Comparison of ENCODE assay signal across 22 cellular contexts in the genomic region with DNA sequence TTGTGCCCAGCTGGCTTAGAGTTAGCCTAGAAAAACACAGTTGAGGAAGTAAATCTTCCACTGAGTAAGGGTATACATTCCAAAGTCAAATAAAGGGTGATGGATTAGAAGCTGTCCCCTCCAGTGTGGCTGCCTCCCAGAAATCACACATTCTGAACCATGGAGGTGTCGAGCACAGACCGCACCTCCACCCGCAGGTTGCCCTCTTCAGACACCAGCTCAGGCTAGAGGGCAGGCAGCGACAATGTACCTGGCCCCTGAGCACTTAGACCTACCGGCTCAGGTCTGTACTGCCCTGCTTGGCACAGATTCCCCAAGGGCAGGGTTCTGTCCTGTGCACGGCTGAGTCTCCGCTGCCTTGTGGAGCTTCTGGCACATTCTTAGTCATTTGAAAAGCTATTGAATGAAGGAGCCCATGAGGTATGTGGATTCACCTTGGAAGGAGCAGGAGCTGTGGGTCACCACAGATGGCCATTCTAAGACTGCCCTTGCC.
DNase-seq lines count a peak whose midpoint lies in the region; ATAC-seq lines count a peak whose summit lies in the region.
"Had no signal": no experiment of that assay in that cellular context is flagged by ENCODE, and none has a peak within 500 bp of the region (broad histone marks: within the 10 kb centered on the region; RNA-seq: fewer than 3 reads in every experiment).

No MANE protein-coding gene starts in this region.

- no peaks in the 10 kb centered on the region for H3K4me1 Mint-ChIP-seq in activated CD4-positive, alpha-beta memory T cell treated with anti-CD3 and anti-CD28 coated beads, Interleukin-2, amount 10 ng/mL, durations not matched to agents 7 days and 5 days
- H3K4me1 Mint-ChIP-seq: B cell had no signal

- peak; percentile 29 for DNase-seq in NCI-H510A treated with DMSO at 0.1 percent for 48 hours (lab: John Stamatoyannopoulos, UW)
- DNase-seq in left kidney (ENCODE audit: low read depth, low spot score), result peak; percentile 74
- peak; percentile 37 for DNase-seq in posterior vena cava (ENCODE audit: low spot score)
- no peak for DNase-seq in activated CD4-positive, alpha-beta memory T cell treated with anti-CD3 and anti-CD28 coated beads, Interleukin-2, amount 10 ng/mL, durations not matched to agents 7 days and 5 days
- no peak for DNase-seq in stimulated activated naive CD4-positive, alpha-beta T cell treated with Interleukin-2 at 50 U/mL for 16 hours (lab: John Stamatoyannopoulos, UW)
- no peak for DNase-seq in GDM1 (lab: John Stamatoyannopoulos, UW)
- DNase-seq: 8988T; CD4-positive, alpha-beta T cell; DMS153; GOT3; NCI-H1105; NCI-H1694; NCI-H2107; NCI-H526; PC-3; RPMI8226; SIG-M5 had no signal

- no peak overlapping the region for H3K9ac ChIP-seq in BLaER1

- peak overlapping the region; percentile 32 for H3K4me2 ChIP-seq in BLaER1

- H3K27me3 ChIP-seq in BLaER1, result no peaks in the 10 kb centered on the region

- no peaks in the 10 kb centered on the region for H3K36me3 Mint-ChIP-seq in activated CD4-positive, alpha-beta memory T cell treated with anti-CD3 and anti-CD28 coated beads, Interleukin-2, amount 10 ng/mL, durations not matched to agents 7 days and 5 days (ENCODE audit: low read depth)

- intact Hi-C loops in posterior vena cava (cut with DNase I), result no loop called here

- no peaks in the 10 kb centered on the region for H3K9me3 Mint-ChIP-seq in activated CD4-positive, alpha-beta memory T cell treated with anti-CD3 and anti-CD28 coated beads, Interleukin-2, amount 10 ng/mL, durations not matched to agents 7 days and 5 days
- H3K9me3 Mint-ChIP-seq: CD4-positive, alpha-beta T cell had no signal

- H3K4me1 ChIP-seq in BLaER1, result peaks cover 16% of the 10 kb centered on the region

- ATAC-seq in HG03095 (IDR thresholded peaks at IDR 0.05; ENCODE audit: unreplicated experiment), result no peak
- ATAC-seq: GM12878, PC-3 had no signal

- peaks cover 37% of the 10 kb centered on the region for H3K27me3 Mint-ChIP-seq in activated CD4-positive, alpha-beta memory T cell treated with anti-CD3 and anti-CD28 coated beads, Interleukin-2, amount 10 ng/mL, durations not matched to agents 7 days and 5 days

- no peaks in the 10 kb centered on the region for H3K36me3 ChIP-seq in BLaER1

- CTCF ChIA-PET in activated CD4-positive, alpha-beta memory T cell treated with anti-CD3 and anti-CD28 coated beads, Interleukin-2, amount 10 ng/mL, durations not matched to agents 7 days and 5 days (lab: Charles Lee), result no interaction called here

- POLR2A ChIA-PET in activated CD4-positive, alpha-beta memory T cell treated with anti-CD3 and anti-CD28 coated beads, Interleukin-2, amount 10 ng/mL, durations not matched to agents 7 days and 5 days (lab: Charles Lee), result no interaction called here

- H3K27ac Mint-ChIP-seq in activated CD4-positive, alpha-beta memory T cell treated with anti-CD3 and anti-CD28 coated beads, Interleukin-2, amount 10 ng/mL, durations not matched to agents 7 days and 5 days, result no peak overlapping the region
- H3K27ac Mint-ChIP-seq: B cell; CD4-positive, alpha-beta T cell had no signal

- no peak overlapping the region for H3K27ac ChIP-seq in BLaER1

- no peak overlapping the region for H3K4me3 Mint-ChIP-seq in activated CD4-positive, alpha-beta memory T cell treated with anti-CD3 and anti-CD28 coated beads, Interleukin-2, amount 10 ng/mL, durations not matched to agents 7 days and 5 days
- H3K4me3 Mint-ChIP-seq: B cell; CD4-positive, alpha-beta T cell had no signal

- no peak overlapping the region for H3K4me3 ChIP-seq in BLaER1
- H3K4me3 ChIP-seq: GM12878, K562 had no signal

- H3K9me3 ChIP-seq in BLaER1, result no peaks in the 10 kb centered on the region

- no peaks in the 10 kb centered on the region for H4K20me1 ChIP-seq in BLaER1

Comparison
In these comparisons a context has a peak if more than half of its experiments do, and no peak if none do; other contexts are left out.
1. DNase-seq: peak in NCI-H510A treated with DMSO at 0.1 percent for 48 hours (single experiment), left kidney (single experiment) and posterior vena cava (single experiment); none in activated CD4-positive, alpha-beta memory T cell treated with anti-CD3 and anti-CD28 coated beads, Interleukin-2, amount 10 ng/mL, durations not matched to agents 7 days and 5 days (single experiment), stimulated activated naive CD4-positive, alpha-beta T cell treated with Interleukin-2 at 50 U/mL for 16 hours (single experiment) and GDM1 (single experiment).